ENCODE assay signal across 11 cellular contexts in the genomic region with DNA sequence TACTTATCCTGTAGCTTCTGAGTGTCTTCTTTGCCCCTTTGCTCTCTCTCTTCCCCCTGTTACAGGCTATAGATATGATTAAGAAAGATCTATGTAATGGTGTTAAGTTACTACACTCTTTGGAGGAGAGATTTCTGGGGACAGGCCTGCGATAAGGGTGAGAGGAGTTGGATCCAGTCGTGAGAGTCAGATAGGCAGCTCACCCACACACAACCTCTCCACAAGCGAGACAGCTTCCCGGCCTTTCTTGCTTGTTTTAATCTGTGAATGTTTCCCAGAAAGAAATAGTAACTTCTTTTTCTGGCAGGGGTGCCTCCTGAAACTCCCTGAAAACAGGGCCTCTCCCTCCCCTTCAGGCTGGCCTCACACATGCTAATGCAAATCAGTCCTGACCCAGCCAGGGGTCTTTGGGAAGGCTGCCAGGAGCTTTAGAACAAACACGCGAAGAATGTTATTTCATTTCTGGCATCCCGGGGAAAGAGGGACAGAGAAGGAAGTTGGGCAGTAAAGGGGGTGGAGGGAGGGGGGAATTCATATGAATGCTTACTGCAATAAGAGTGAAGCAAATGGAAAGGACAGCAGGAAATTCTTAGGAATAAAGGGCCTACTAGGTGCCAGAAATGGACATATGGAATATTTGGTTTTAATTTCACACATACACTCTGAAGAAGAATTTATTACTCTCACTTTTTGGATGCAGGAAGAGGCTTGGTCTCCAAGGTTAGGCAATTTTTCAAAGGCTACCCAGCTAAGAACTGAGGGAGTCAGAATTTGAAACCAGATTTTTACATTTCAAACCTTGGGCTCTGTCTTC.
A peak's percentile ranks its signal among the peaks of the same experiment; 100 is the strongest.
DNase-seq lines count a peak whose midpoint lies in the region; ATAC-seq and TF ChIP-seq lines count a peak whose summit lies in the region.
"Had no signal": no experiment of that assay in that cellular context is flagged by ENCODE, and none has a peak within 500 bp of the region (broad histone marks: within the 10 kb centered on the region; RNA-seq: fewer than 3 reads in every experiment).

No MANE protein-coding gene starts in this region.

- CTCF ChIA-PET in A673 (lab: Charles Lee) (no interaction called here), PC-9 (lab: Charles Lee) (no interaction called here)

- TF ChIP-seq CTCF in A673 (conservative IDR thresholded peaks at IDR 0.05; ENCODE audit: low read depth, low read length) (no peak), fibroblast of pulmonary artery (IDR thresholded peaks at IDR 0.05; ENCODE audit: low read length, missing control alignments) (no peak), mesothelial cell of epicardium (IDR thresholded peaks at IDR 0.05; ENCODE audit: unreplicated experiment) (no peak), PC-9 (conservative IDR thresholded peaks at IDR 0.05) (no peak)

- ATAC-seq in HG03280 (IDR thresholded peaks at IDR 0.05; ENCODE audit: unreplicated experiment) = no peak

- H3K9ac ChIP-seq in SK-N-MC (ENCODE audit: insufficient read length) = peak overlapping the region; percentile 71

- no TSS peak for BruUV-seq in A673 (replicated peaks; lab: Mats Ljungman, UMichigan)
- no TSS peak for BruUV-seq in PC-9 (replicated peaks; lab: Mats Ljungman, UMichigan)

- H3K4me1 ChIP-seq in A673 (ENCODE audit: insufficient read depth, low read length, poor library complexity, severe bottlenecking) (peaks cover 36% of the 10 kb centered on the region), PC-9 (replicated peaks; ENCODE audit: insufficient read depth) (no peaks in the 10 kb centered on the region)

- H3K27me3 ChIP-seq in A673 (replicated peaks; ENCODE audit: insufficient read depth, low read depth, low read length, poor library complexity) (no peaks in the 10 kb centered on the region), PC-9 (ENCODE audit: insufficient read depth, low read depth) (no peaks in the 10 kb centered on the region)

- H3K27ac Mint-ChIP-seq in mesothelial cell of epicardium = peak overlapping the region; percentile 94

- no peaks in the 10 kb centered on the region for H3K9me3 ChIP-seq in A673 (ENCODE audit: low read depth, low read length, poor library complexity, severe bottlenecking)
- no peaks in the 10 kb centered on the region for H3K9me3 ChIP-seq in SK-N-MC (ENCODE audit: low read depth, low read length)
- H3K9me3 ChIP-seq in PC-9 (ENCODE audit: insufficient read depth, low read depth) = no peaks in the 10 kb centered on the region

- intact Hi-C loops in A673 (cut with micrococcal nuclease; ENCODE audit: unreplicated experiment) = no loop called here
- intact Hi-C loops in PC-9 (cut with micrococcal nuclease; ENCODE audit: unreplicated experiment) = no loop called here

- H3K36me3 ChIP-seq in A673 (ENCODE audit: insufficient read depth, low read length, poor library complexity, severe bottlenecking) (no peaks in the 10 kb centered on the region), SK-N-MC (ENCODE audit: insufficient read depth, low read length) (no peaks in the 10 kb centered on the region), PC-9 (ENCODE audit: low read depth) (no peaks in the 10 kb centered on the region)
- H3K36me3 ChIP-seq: WERI-Rb-1 had no signal

- H3K9me2 ChIP-seq in PC-9 (ENCODE audit: insufficient read depth) = no peaks in the 10 kb centered on the region

- H3K9me3 Mint-ChIP-seq in mesothelial cell of epicardium = no peaks in the 10 kb centered on the region

- no peak overlapping the region for H2AFZ ChIP-seq in PC-9

- H3K4me3 Mint-ChIP-seq in mesothelial cell of epicardium = peak overlapping the region; percentile 18

- POLR2A ChIA-PET in A673 (lab: Charles Lee; ENCODE audit: low non-redundant PET) (interaction anchor here (0.6 to 0.7 kb wide), 2 partner anchors 33 to 878 kb away, joined by 7 to 11 read pairs; no protein-coding TSS in a partner anchor), PC-9 (lab: Charles Lee; ENCODE audit: unreplicated experiment) (no interaction called here)

- no peaks in the 10 kb centered on the region for H3K79me2 ChIP-seq in PC-9 (ENCODE audit: low read depth)

- H3K4me1 Mint-ChIP-seq in mesothelial cell of epicardium = peaks cover 57% of the 10 kb centered on the region

- no peaks in the 10 kb centered on the region for H4K20me1 ChIP-seq in PC-9 (ENCODE audit: insufficient read depth)

- H3K4me3 ChIP-seq in A673 (ENCODE audit: low read depth, low read length, poor library complexity, severe bottlenecking) (no peak overlapping the region), SK-N-MC (peak overlapping the region; percentile 50), fibroblast of pulmonary artery (replicated peaks; ENCODE audit: low read depth, low read length) (no peak overlapping the region), PC-9 (no peak overlapping the region)

- peak overlapping the region; percentile 61 for H3K27ac ChIP-seq in A673 (ENCODE audit: low read depth, low read length, poor library complexity, severe bottlenecking)
- peak overlapping the region; percentile 98 for H3K27ac ChIP-seq in SK-N-MC
- H3K27ac ChIP-seq in PC-9 = no peak overlapping the region
- H3K27ac ChIP-seq: WERI-Rb-1 had no signal

- no peaks in the 10 kb centered on the region for H3K36me3 Mint-ChIP-seq in mesothelial cell of epicardium

- no peak overlapping the region for H3K4me2 ChIP-seq in PC-9

- H3F3A ChIP-seq in PC-9 (ENCODE audit: insufficient read depth, low read depth) = no peaks in the 10 kb centered on the region

- DNase-seq in A673 (ENCODE audit: low spot score) (peak; percentile 91), SK-N-MC (ENCODE audit: low read depth, low spot score) (peak; percentile 92), fibroblast of pulmonary artery (ENCODE audit: low read depth) (peak; percentile 98), mesothelial cell of epicardium (ENCODE audit: low spot score in 2 of 2, unreplicated experiment in 2 of 2) (peak; percentile 65 to 86), globus pallidus (ENCODE audit: low spot score) (no peak), GDM1 (lab: John Stamatoyannopoulos, UW) (no peak), PC-9 (no peak)
- DNase-seq: ACHN, NCI-H526 treated with DMSO at 0.1 percent for 48 hours, WERI-Rb-1 had no signal

- H3K27me3 Mint-ChIP-seq in mesothelial cell of epicardium (ENCODE audit: low read depth) = no peaks in the 10 kb centered on the region

Comparison
In these comparisons a context has a peak if more than half of its experiments do, and no peak if none do; other contexts are left out.
1. DNase-seq: peak in A673 (single experiment), SK-N-MC (single experiment), fibroblast of pulmonary artery (single experiment) and mesothelial cell of epicardium (2 of 2); none in globus pallidus (single experiment), GDM1 (single experiment) and PC-9 (0 of 2).